In the genomic region with DNA sequence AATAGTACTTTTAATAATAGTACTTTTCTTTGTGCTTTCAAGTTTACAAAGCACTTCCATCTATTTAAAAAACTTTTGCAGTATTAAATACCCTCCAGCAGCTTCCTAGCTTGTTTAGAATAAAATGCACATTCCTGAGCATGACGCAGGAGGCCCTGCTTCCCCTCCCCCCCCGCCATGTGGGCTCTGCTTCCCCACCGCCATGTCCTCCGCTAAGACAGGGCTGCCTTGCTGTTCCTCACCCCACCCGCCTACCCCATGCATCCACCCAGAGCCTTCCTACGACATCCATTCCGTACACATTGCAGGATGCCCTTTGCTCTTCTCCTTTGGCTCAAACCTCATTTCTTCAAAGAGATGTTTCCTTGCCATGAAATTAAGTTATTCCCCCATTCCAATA, we compare ENCODE assay signal across 28 cellular contexts.
"Had no signal": no experiment of that assay in that cellular context is flagged by ENCODE, and none has a peak within 500 bp of the region (broad histone marks: within the 10 kb centered on the region; RNA-seq: fewer than 3 reads in every experiment).

No MANE protein-coding gene starts in this region.

- ATAC-seq: activated CD4-positive, alpha-beta T cell treated with anti-CD3 and anti-CD28 coated beads for 36 hours; activated CD8-positive, alpha-beta T cell treated with anti-CD3 and anti-CD28 coated beads for 36 hours; activated T-cell treated with anti-CD3 and anti-CD28 coated beads, Interleukin-2, amount 50 U/mL, for 4 hours; activated T-helper 17 cell treated with anti-CD3 and anti-CD28 coated beads, Interleukin-2, amount 50 U/mL, for 72 hours; body of pancreas; effector memory CD8-positive, alpha-beta T cell; foreskin keratinocyte; gastrocnemius medialis; heart left ventricle had no signal

- FAIRE-seq: colon had no signal

- H3K27ac ChIP-seq: body of pancreas, esophagus muscularis mucosa, foreskin keratinocyte, gastrocnemius medialis, heart left ventricle had no signal

- H3K27ac Mint-ChIP-seq: activated CD4-positive, alpha-beta T cell treated with anti-CD3 and anti-CD28 coated beads for 36 hours; activated CD4-positive, alpha-beta T cell treated with anti-CD3 and anti-CD28 coated beads, Interleukin-2, amount 10 ng/mL, durations not matched to agents 24 days and 14 days; activated CD8-positive, alpha-beta T cell treated with anti-CD3 and anti-CD28 coated beads for 36 hours; activated naive CD8-positive, alpha-beta T cell; activated T-helper 17 cell treated with anti-CD3 and anti-CD28 coated beads, Interleukin-2, amount 50 U/mL, for 72 hours; effector memory CD8-positive, alpha-beta T cell had no signal

- H3K27me3 ChIP-seq: body of pancreas, foreskin keratinocyte had no signal

- H3K4me3 Mint-ChIP-seq: activated CD4-positive, alpha-beta T cell treated with anti-CD3 and anti-CD28 coated beads for 36 hours; activated CD4-positive, alpha-beta T cell treated with anti-CD3 and anti-CD28 coated beads, Interleukin-2, amount 10 ng/mL, durations not matched to agents 24 days and 14 days; activated CD8-positive, alpha-beta T cell treated with anti-CD3 and anti-CD28 coated beads for 36 hours; activated naive CD8-positive, alpha-beta T cell; activated T-cell treated with anti-CD3 and anti-CD28 coated beads, Interleukin-2, amount 50 U/mL, for 4 hours; activated T-helper 17 cell treated with anti-CD3 and anti-CD28 coated beads, Interleukin-2, amount 50 U/mL, for 72 hours; effector memory CD8-positive, alpha-beta T cell had no signal

- H3K36me3 ChIP-seq: esophagus muscularis mucosa, gastrocnemius medialis, heart left ventricle had no signal

- H3K9me3 ChIP-seq: body of pancreas, esophagus muscularis mucosa, gastrocnemius medialis had no signal

- H3K36me3 Mint-ChIP-seq: activated naive CD8-positive, alpha-beta T cell had no signal

- DNase-seq: activated CD4-positive, alpha-beta T cell treated with anti-CD3 and anti-CD28 coated beads for 36 hours; activated CD4-positive, alpha-beta T cell treated with anti-CD3 and anti-CD28 coated beads, Interleukin-2, amount 10 ng/mL, durations not matched to agents 24 days and 14 days; activated CD4-positive, CD25-positive, alpha-beta regulatory T cell; activated CD4-positive, CD25-positive, alpha-beta regulatory T cell treated with anti-CD3 and anti-CD28 coated beads, Interleukin-2, amount 50 U/mL, for 72 hours; activated CD8-positive, alpha-beta memory T cell treated with anti-CD3 and anti-CD28 coated beads for 24 hours; activated CD8-positive, alpha-beta T cell treated with anti-CD3 and anti-CD28 coated beads for 36 hours; activated effector memory CD4-positive, alpha-beta T cell treated with Interleukin-2 at 50 U/mL for 16 hours; activated gamma-delta T cell treated with Interleukin-2 at 50 U/mL for 16 hours; activated naive CD4-positive, alpha-beta T cell treated with anti-CD3 and anti-CD28 coated beads, Interleukin-2, amount 50 U/mL, for 16 hours; activated naive CD4-positive, alpha-beta T cell treated with Interleukin-2 at 50 U/mL for 16 hours; activated T-cell treated with anti-CD3 and anti-CD28 coated beads, Interleukin-2, amount 50 U/mL, for 4 hours; amygdala; aorta; body of pancreas; cortex of kidney; dermis blood vessel endothelial cell; effector CD4-positive, alpha-beta T cell; effector memory CD8-positive, alpha-beta T cell; erythroblast; foreskin keratinocyte; gastrocnemius medialis; glutamatergic neuron; heart left ventricle; T-helper 2 cell had no signal

- H3K4me1 Mint-ChIP-seq: activated CD4-positive, alpha-beta T cell treated with anti-CD3 and anti-CD28 coated beads for 36 hours; activated CD4-positive, alpha-beta T cell treated with anti-CD3 and anti-CD28 coated beads, Interleukin-2, amount 10 ng/mL, durations not matched to agents 24 days and 14 days; activated T-helper 17 cell treated with anti-CD3 and anti-CD28 coated beads, Interleukin-2, amount 50 U/mL, for 72 hours had no signal

- H3K9me3 Mint-ChIP-seq: activated CD4-positive, alpha-beta T cell treated with anti-CD3 and anti-CD28 coated beads, Interleukin-2, amount 10 ng/mL, durations not matched to agents 24 days and 14 days; activated CD8-positive, alpha-beta T cell treated with anti-CD3 and anti-CD28 coated beads for 36 hours; activated T-helper 17 cell treated with anti-CD3 and anti-CD28 coated beads, Interleukin-2, amount 50 U/mL, for 72 hours had no signal

- H3K4me3 ChIP-seq: body of pancreas, esophagus muscularis mucosa, gastrocnemius medialis, heart left ventricle had no signal

- H3K4me1 ChIP-seq: esophagus muscularis mucosa, foreskin keratinocyte, gastrocnemius medialis, heart left ventricle had no signal

- H3K27me3 Mint-ChIP-seq: activated CD4-positive, alpha-beta T cell treated with anti-CD3 and anti-CD28 coated beads, Interleukin-2, amount 10 ng/mL, durations not matched to agents 24 days and 14 days; activated naive CD8-positive, alpha-beta T cell; effector memory CD8-positive, alpha-beta T cell had no signal
